8 cellular contexts compared by ENCODE assay signal in the genomic region with DNA sequence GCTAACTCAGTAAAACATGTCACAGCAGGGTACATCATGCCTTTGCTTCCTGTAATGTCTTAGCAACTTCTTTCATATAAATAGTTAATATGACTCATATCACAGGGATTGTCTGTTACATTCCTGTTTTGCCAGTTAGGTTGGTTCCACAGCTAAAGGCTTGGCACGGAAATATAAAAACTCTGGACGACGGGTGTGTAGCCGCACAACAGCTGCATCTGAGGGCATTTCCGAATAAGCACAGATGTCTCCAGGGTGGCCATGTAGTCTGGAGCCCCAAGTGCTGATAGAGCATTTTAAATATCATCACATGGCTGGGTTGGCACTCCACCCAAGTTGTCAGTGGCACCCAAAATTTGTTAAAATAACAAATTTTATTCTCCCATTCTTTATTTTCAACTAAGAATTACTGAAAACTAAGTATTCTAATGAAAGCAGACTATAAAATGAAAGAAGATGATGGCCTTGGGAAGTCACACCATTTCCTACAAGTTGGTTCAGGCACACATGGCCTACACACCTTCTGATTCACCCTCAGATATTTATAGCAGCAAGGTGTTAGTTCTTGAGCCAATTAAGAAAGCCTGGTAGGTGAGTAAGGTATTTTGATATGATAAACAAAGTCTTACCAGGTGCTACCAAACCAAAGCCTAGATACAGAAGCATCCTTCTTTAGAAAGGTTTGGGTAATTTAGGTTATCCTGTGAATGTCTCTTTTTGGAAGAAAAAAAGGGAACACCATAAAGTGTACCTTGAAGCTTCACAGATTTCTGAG.
A peak's percentile ranks its signal among the peaks of the same experiment; 100 is the strongest.
DNase-seq lines count a peak whose midpoint lies in the region; ATAC-seq, FAIRE-seq and TF ChIP-seq lines count a peak whose summit lies in the region.

No MANE protein-coding gene starts in this region.

- H3K27ac ChIP-seq in right cardiac atrium (ENCODE audit: low read length) = no peak overlapping the region
- H3K27ac ChIP-seq in tibial nerve = peak overlapping the region in 3 of 4 donors; percentile 39 to 67 (median 65)

- peak in 1 of 2 donors; percentile 61 for TF ChIP-seq EP300 in tibial nerve (IDR thresholded peaks at IDR 0.05)

- H3K9me3 Mint-ChIP-seq in activated T-helper 17 cell treated with anti-CD3 and anti-CD28 coated beads, Interleukin-2, amount 50 U/mL, for 72 hours = no peaks in the 10 kb centered on the region

- no peaks in the 10 kb centered on the region for H3K36me3 ChIP-seq in tibial nerve

- intact Hi-C loops in right cardiac atrium (cut with DNase I) = no loop called here
- intact Hi-C loops in head of caudate nucleus (cut with DNase I) = no loop called here

- H3K27ac Mint-ChIP-seq in activated T-helper 17 cell treated with anti-CD3 and anti-CD28 coated beads, Interleukin-2, amount 50 U/mL, for 72 hours = peak overlapping the region; percentile 98

- H3K9me3 ChIP-seq in right cardiac atrium (ENCODE audit: control insufficient read depth, low read length) (no peaks in the 10 kb centered on the region), tibial nerve (no peaks in the 10 kb centered on the region)

- H3K4me1 Mint-ChIP-seq in activated T-helper 17 cell treated with anti-CD3 and anti-CD28 coated beads, Interleukin-2, amount 50 U/mL, for 72 hours = peaks cover 55% of the 10 kb centered on the region

- H3K4me1 ChIP-seq in right cardiac atrium (ENCODE audit: control insufficient read depth, insufficient read depth, low read length) = no peaks in the 10 kb centered on the region
- peaks cover 0 to 24% (median 11%) of the 10 kb centered on the region in 4 donors for H3K4me1 ChIP-seq in tibial nerve

- H3K4me3 ChIP-seq in right cardiac atrium (ENCODE audit: low read length) (no peak overlapping the region), tibial nerve (no peak overlapping the region)

- WGBS in right cardiac atrium = 25% methylated on average over 5 of the region's 5 CpGs
- 19 to 33% methylated on average over 5 of the region's 5 CpGs for WGBS in tibial nerve, 2 donors

- no peaks in the 10 kb centered on the region for H3K27me3 ChIP-seq in right cardiac atrium (ENCODE audit: control insufficient read depth, insufficient read depth)
- no peaks in the 10 kb centered on the region for H3K27me3 ChIP-seq in tibial nerve

- no peak for TF ChIP-seq CTCF in tibial nerve (IDR thresholded peaks at IDR 0.05)

- ATAC-seq in HG03521 (IDR thresholded peaks at IDR 0.05; ENCODE audit: unreplicated experiment) (peak; percentile 19), right cardiac atrium (peak; percentile 67 to 68)
- peak; percentile 48 for ATAC-seq in activated T-helper 17 cell treated with anti-CD3 and anti-CD28 coated beads, Interleukin-2, amount 50 U/mL, for 72 hours (replicated peaks)

- TF ChIP-seq POLR2A in tibial nerve (IDR thresholded peaks at IDR 0.05) (no peak), GM12892 (IDR thresholded peaks at IDR 0.05; ENCODE audit: low read depth, low read length) (no peak)

- no peak for FAIRE-seq in GM12892 (lab: Jason Lieb, UNC)

- no peaks in the 10 kb centered on the region for H3K27me3 Mint-ChIP-seq in activated T-helper 17 cell treated with anti-CD3 and anti-CD28 coated beads, Interleukin-2, amount 50 U/mL, for 72 hours

- H3K36me3 Mint-ChIP-seq in activated T-helper 17 cell treated with anti-CD3 and anti-CD28 coated beads, Interleukin-2, amount 50 U/mL, for 72 hours (ENCODE audit: low read depth) = peaks cover 9% of the 10 kb centered on the region

- H3K4me3 Mint-ChIP-seq in activated T-helper 17 cell treated with anti-CD3 and anti-CD28 coated beads, Interleukin-2, amount 50 U/mL, for 72 hours = peak overlapping the region; percentile 87

- DNase-seq in stimulated activated CD4-positive, alpha-beta T cell treated with anti-CD3 and anti-CD28 coated beads, Interleukin-2, amount 100 ng/mL, for 4 hours (ENCODE audit: low read depth) = peak; percentile 30
- no peak for DNase-seq in stimulated activated CD4-positive, alpha-beta T cell treated with anti-CD3 and anti-CD28 coated beads, Interleukin-4, amount 100 ng/mL, for 1 hour
- no peak for DNase-seq in right cardiac atrium
- DNase-seq in tibial nerve (ENCODE audit: low spot score in 2 of 2) = peak in 1 of 2 donors; percentile 29
- DNase-seq in GM12892 (ENCODE audit: insufficient read length) = no peak
- no peak for DNase-seq in head of caudate nucleus
